14 cellular contexts compared by ENCODE assay signal in genomic region chr16:47712276-47713224, GRCh38.
DNase-seq lines count a peak whose midpoint lies in the region; ATAC-seq and TF ChIP-seq lines count a peak whose summit lies in the region.
"Had no signal": no experiment of that assay in that cellular context is flagged by ENCODE, and none has a peak within 500 bp of the region (broad histone marks: within the 10 kb centered on the region; RNA-seq: fewer than 3 reads in every experiment).

No MANE protein-coding gene starts in this region.

- H3K36me3 ChIP-seq in heart right ventricle = no peaks in the 10 kb centered on the region
- H3K36me3 ChIP-seq: pancreas, thyroid gland had no signal

- WGBS in right cardiac atrium = 77% methylated on average over 17 of the region's 17 CpGs
- 76 to 78% methylated on average over 17 of the region's 17 CpGs for WGBS in heart right ventricle, 2 donors

- intact Hi-C loops in right cardiac atrium (cut with DNase I) (loop anchor here in 1 of 4 donors (10.0 kb wide), 1 partner anchor 638 kb away; no protein-coding TSS in a partner anchor), heart right ventricle (cut with DNase I) (no loop called here)

- TF ChIP-seq CTCF in heart right ventricle (IDR thresholded peaks at IDR 0.05) (no peak), fibroblast of mammary gland (conservative IDR thresholded peaks at IDR 0.05; ENCODE audit: control insufficient read depth, insufficient read depth, low read depth, low read length) (no peak)

- no peak overlapping the region for H3K4me3 ChIP-seq in right cardiac atrium (ENCODE audit: low read length)
- H3K4me3 ChIP-seq in heart right ventricle = no peak overlapping the region
- H3K4me3 ChIP-seq in fibroblast of mammary gland (ENCODE audit: control insufficient read depth, low read depth, low read length) = no peak overlapping the region
- H3K4me3 ChIP-seq: pancreas, thyroid gland had no signal

- peak; percentile 33 to 55 for ATAC-seq in right cardiac atrium
- no peak for ATAC-seq in heart right ventricle
- ATAC-seq in HG02571 (IDR thresholded peaks at IDR 0.05; ENCODE audit: unreplicated experiment) = no peak
- ATAC-seq in HG02840 (IDR thresholded peaks at IDR 0.05; ENCODE audit: low FRiP score, unreplicated experiment) = no peak
- ATAC-seq: pancreas had no signal

- DNase-seq in right cardiac atrium (peak in 2 of 3 donors; percentile 34 to 56), heart right ventricle (no peak), RPMI7951 (ENCODE audit: low read depth) (peak; percentile 80), fibroblast of mammary gland (ENCODE audit: low read depth) (peak; percentile 29), T1000 (lab: John Stamatoyannopoulos, UW) (no peak), NCI-H2029 treated with DMSO at 0.1 percent for 48 hours (lab: John Stamatoyannopoulos, UW) (no peak)
- DNase-seq: cortex of kidney, NCI-H1694, NCI-H69, Right ventricle myocardium superior, thyroid gland had no signal

- H3K9me3 ChIP-seq in right cardiac atrium (ENCODE audit: control insufficient read depth, low read length) = no peaks in the 10 kb centered on the region
- no peaks in the 10 kb centered on the region for H3K9me3 ChIP-seq in heart right ventricle
- H3K9me3 ChIP-seq: pancreas, thyroid gland had no signal

- H3K27ac ChIP-seq in right cardiac atrium (ENCODE audit: low read length) (no peak overlapping the region), heart right ventricle (no peak overlapping the region)
- H3K27ac ChIP-seq: pancreas, thyroid gland had no signal

- no peaks in the 10 kb centered on the region for H3K4me1 ChIP-seq in right cardiac atrium (ENCODE audit: control insufficient read depth, insufficient read depth, low read length)
- peaks cover 0 to 7% (median 0%) of the 10 kb centered on the region in 9 donors for H3K4me1 ChIP-seq in heart right ventricle
- H3K4me1 ChIP-seq: pancreas, thyroid gland had no signal

- no peaks in the 10 kb centered on the region for H3K27me3 ChIP-seq in right cardiac atrium (ENCODE audit: control insufficient read depth, insufficient read depth)
- no peaks in the 10 kb centered on the region for H3K27me3 ChIP-seq in heart right ventricle
- H3K27me3 ChIP-seq: pancreas, thyroid gland had no signal

Comparison
In these comparisons a context has a peak if more than half of its experiments do, and no peak if none do; other contexts are left out.
1. ATAC-seq: peak in right cardiac atrium (2 of 2); none in heart right ventricle (0 of 8), HG02571 (single experiment) and HG02840 (single experiment).
2. DNase-seq: peak in right cardiac atrium (2 of 3), RPMI7951 (single experiment) and fibroblast of mammary gland (single experiment); none in heart right ventricle (0 of 2), T1000 (single experiment) and NCI-H2029 treated with DMSO at 0.1 percent for 48 hours (single experiment).